18 cellular contexts compared by ENCODE assay signal in the genomic region with DNA sequence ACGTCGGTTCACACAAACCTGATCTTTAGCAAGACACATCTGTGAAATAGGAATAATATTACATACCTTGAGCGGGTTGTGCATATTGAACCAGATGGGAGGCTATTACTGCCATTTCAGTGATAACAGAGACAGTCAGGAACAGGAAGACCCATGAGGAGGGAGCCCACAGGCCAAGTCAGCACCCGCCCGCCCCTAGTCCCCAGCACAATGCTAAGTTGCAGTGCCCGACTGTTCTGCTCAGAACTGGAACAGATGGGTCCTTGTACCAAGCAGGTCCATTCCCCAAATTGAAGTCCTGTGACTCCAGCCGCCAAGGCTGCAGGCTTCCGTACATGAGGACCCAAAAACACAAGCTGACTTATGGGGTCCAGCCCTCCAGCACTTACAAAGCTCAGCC. TPM values are rescaled to one million over a fixed set of nuclear protein-coding genes. Genes with fewer than 3 reads are reported as not detected.
DNase-seq lines count a peak whose midpoint lies in the region; ATAC-seq, FAIRE-seq and TF ChIP-seq lines count a peak whose summit lies in the region.
"Had no signal": no experiment of that assay in that cellular context is flagged by ENCODE, and none has a peak within 500 bp of the region (broad histone marks: within the 10 kb centered on the region; RNA-seq: fewer than 3 reads in every experiment).

No MANE protein-coding gene starts in this region.

- ATAC-seq in activated CD8-positive, alpha-beta T cell treated with anti-CD3 and anti-CD28 coated beads for 36 hours: peak; percentile 9
- ATAC-seq: GM23338 had no signal

- no peaks in the 10 kb centered on the region for H3K27me3 Mint-ChIP-seq in CD4-positive, alpha-beta memory T cell
- no peaks in the 10 kb centered on the region for H3K27me3 Mint-ChIP-seq in activated CD8-positive, alpha-beta T cell treated with anti-CD3 and anti-CD28 coated beads for 36 hours
- H3K27me3 Mint-ChIP-seq in immature natural killer cell (ENCODE audit: low read depth in 3 of 3): peaks cover 7 to 15% (median 14%) of the 10 kb centered on the region in 3 donors

- TF ChIP-seq POLR2A in GM12892 (IDR thresholded peaks at IDR 0.05; ENCODE audit: low read depth, low read length): no peak

- POLR2A ChIA-PET in CD4-positive, alpha-beta memory T cell (lab: Charles Lee; ENCODE audit: partially characterized antibody): interaction anchor here (0.8 to 7.3 kb wide), 9 partner anchors 9 to 293 kb away, joined by 3 to 398 read pairs (median 5); partner anchors contain the start of gene CXCR5
- POLR2A ChIA-PET in activated CD8-positive, alpha-beta T cell treated with anti-CD3 and anti-CD28 coated beads for 36 hours (lab: Charles Lee): interaction anchor here (0.9 to 3.3 kb wide), 4 partner anchors 8 to 23 kb away, joined by 3 to 24 read pairs (median 4); partner anchors contain the start of gene CXCR5

- peak overlapping the region; percentile 84 for H3K27ac ChIP-seq in CD4-positive, alpha-beta memory T cell (ENCODE audit: low read depth, low read length)
- H3K27ac ChIP-seq: left ventricle myocardium inferior had no signal

- peaks cover 100% of the 10 kb centered on the region for H3K4me1 ChIP-seq in CD4-positive, alpha-beta memory T cell (ENCODE audit: insufficient read depth, low read length)
- H3K4me1 ChIP-seq: BE2C had no signal

- H3K36me3 Mint-ChIP-seq in CD4-positive, alpha-beta memory T cell: peaks cover 10 to 43% of the 10 kb centered on the region in 2 donors
- H3K36me3 Mint-ChIP-seq in activated CD8-positive, alpha-beta T cell treated with anti-CD3 and anti-CD28 coated beads for 36 hours (ENCODE audit: low read depth): peaks cover 3% of the 10 kb centered on the region
- peaks cover 0 to 10% (median 0%) of the 10 kb centered on the region in 3 donors for H3K36me3 Mint-ChIP-seq in immature natural killer cell

- intact Hi-C loops in CD4-positive, alpha-beta memory T cell (cut with micrococcal nuclease): loop anchor here (1.0 to 2.0 kb wide), 5 partner anchors 17 to 103 kb away; no protein-coding TSS in a partner anchor
- intact Hi-C loops in activated CD8-positive, alpha-beta T cell treated with anti-CD3 and anti-CD28 coated beads for 36 hours (cut with micrococcal nuclease): no loop called here
- intact Hi-C loops in head of caudate nucleus (cut with DNase I): no loop called here

- H3K27ac Mint-ChIP-seq in CD4-positive, alpha-beta memory T cell: peak overlapping the region; percentile 88 to 98 (median 95)
- peak overlapping the region; percentile 82 for H3K27ac Mint-ChIP-seq in activated CD8-positive, alpha-beta T cell treated with anti-CD3 and anti-CD28 coated beads for 36 hours
- peak overlapping the region; percentile 78 to 90 (median 80) for H3K27ac Mint-ChIP-seq in immature natural killer cell
- H3K27ac Mint-ChIP-seq: GM23338 had no signal

- FAIRE-seq in GM12892 (lab: Jason Lieb, UNC) (peak; percentile 30), HTR-8/SVneo (lab: Jason Lieb, UNC) (no peak), urothelium cell line (lab: Jason Lieb, UNC) (no peak)
- FAIRE-seq: colon, endothelial cell of umbilical vein had no signal

- H3K4me3 Mint-ChIP-seq in CD4-positive, alpha-beta memory T cell: peak overlapping the region; percentile 43 to 88 (median 79)
- peak overlapping the region; percentile 53 for H3K4me3 Mint-ChIP-seq in activated CD8-positive, alpha-beta T cell treated with anti-CD3 and anti-CD28 coated beads for 36 hours
- H3K4me3 Mint-ChIP-seq in immature natural killer cell: peak overlapping the region in 4 of 5 donors; percentile 44 to 73 (median 66)
- H3K4me3 Mint-ChIP-seq: GM23338 had no signal

- peaks cover 78 to 100% (median 91%) of the 10 kb centered on the region in 4 donors for H3K4me1 Mint-ChIP-seq in CD4-positive, alpha-beta memory T cell
- peaks cover 84% of the 10 kb centered on the region for H3K4me1 Mint-ChIP-seq in activated CD8-positive, alpha-beta T cell treated with anti-CD3 and anti-CD28 coated beads for 36 hours (ENCODE audit: low read depth)
- peaks cover 62 to 66% of the 10 kb centered on the region in 2 donors for H3K4me1 Mint-ChIP-seq in immature natural killer cell

- H3K27me3 ChIP-seq in CD4-positive, alpha-beta memory T cell (ENCODE audit: insufficient read depth, low read length): no peaks in the 10 kb centered on the region
- H3K27me3 ChIP-seq: BE2C had no signal

- H3K9me3 ChIP-seq in CD4-positive, alpha-beta memory T cell (ENCODE audit: control insufficient read depth in 1 of 2, low read length in 2 of 2): no peaks in the 10 kb centered on the region
- H3K9me3 ChIP-seq: BE2C, left ventricle myocardium inferior had no signal

- CTCF ChIA-PET in CD4-positive, alpha-beta memory T cell (lab: Charles Lee; ENCODE audit: partially characterized antibody): interaction anchor here (0.8 to 6.4 kb wide), 7 partner anchors 9 to 203 kb away, joined by 3 to 118 read pairs (median 5); partner anchors contain the start of genes CXCR5 and DDX6
- CTCF ChIA-PET in activated CD8-positive, alpha-beta T cell treated with anti-CD3 and anti-CD28 coated beads for 36 hours (lab: Charles Lee): interaction anchor here (0.8 to 2.9 kb wide), 5 partner anchors 15 to 203 kb away, joined by 3 to 17 read pairs (median 4); partner anchors contain the start of gene DDX6

- peaks cover 17% of the 10 kb centered on the region for H3K36me3 ChIP-seq in CD4-positive, alpha-beta memory T cell (ENCODE audit: insufficient read depth, low read length)
- H3K36me3 ChIP-seq: BE2C, left ventricle myocardium inferior had no signal

- H3K9me3 Mint-ChIP-seq in CD4-positive, alpha-beta memory T cell: peaks cover 0 to 4% (median 0%) of the 10 kb centered on the region in 8 donors
- H3K9me3 Mint-ChIP-seq in activated CD8-positive, alpha-beta T cell treated with anti-CD3 and anti-CD28 coated beads for 36 hours: no peaks in the 10 kb centered on the region
- H3K9me3 Mint-ChIP-seq in immature natural killer cell: no peaks in the 10 kb centered on the region
- H3K9me3 Mint-ChIP-seq: GM23338 had no signal

- DNase-seq in CD4-positive, alpha-beta memory T cell: peak in 1 of 5 donors; percentile 52
- no peak for DNase-seq in GM12892 (ENCODE audit: insufficient read length)
- no peak for DNase-seq in activated CD8-positive, alpha-beta T cell treated with anti-CD3 and anti-CD28 coated beads for 36 hours
- no peak for DNase-seq in immature natural killer cell
- DNase-seq in head of caudate nucleus: no peak
- DNase-seq in HTR-8/SVneo (ENCODE audit: insufficient read length, low spot score): no peak
- no peak for DNase-seq in urothelium cell line (ENCODE audit: low spot score)
- DNase-seq: BE2C, foreskin fibroblast, left ventricle myocardium inferior, NCI-H1092, NCI-H748 treated with DMSO at 0.1 percent for 48 hours, trophoblast cell had no signal

- no peak for TF ChIP-seq CTCF in activated CD8-positive, alpha-beta T cell treated with anti-CD3 and anti-CD28 coated beads for 36 hours (IDR thresholded peaks at IDR 0.05)

- peak overlapping the region in 1 of 2 donors; percentile 38 for H3K4me3 ChIP-seq in CD4-positive, alpha-beta memory T cell (ENCODE audit: low read length in 2 of 2)
- H3K4me3 ChIP-seq: GM23338, left ventricle myocardium inferior had no signal

RNA-seq across cellular contexts. Expression of gene CXCR5, which starts 9.3 kb away (rescaled TPM):
- 10 to 100 TPM; 21.1 to 21.5 TPM for total RNA-seq in CD4-positive, alpha-beta memory T cell
- polyA plus RNA-seq in CD4-positive, alpha-beta memory T cell: 10 to 100 TPM in 1 of 2 donors, 1 to 10 TPM in 1; 7.9 to 18.2 TPM
- 2.1 TPM for polyA plus RNA-seq in GM12892 (2012; ENCODE audit: missing spikeins)
- under 1 TPM; 0.60 to 0.92 TPM for total RNA-seq in activated CD8-positive, alpha-beta T cell treated with anti-CD3 and anti-CD28 coated beads for 36 hours
- polyA plus RNA-seq in immature natural killer cell: under 1 TPM in 2 of 3 donors, not detected in 1; 0.05 to 0.30 TPM
- total RNA-seq: endothelial cell of umbilical vein, GM23338, left ventricle myocardium inferior, RPMI7951, skeletal muscle tissue had no signal
- polyA plus RNA-seq: endothelial cell of umbilical vein had no signal

RNA-seq across cellular contexts. Expression of gene BCL9L, which starts 32.8 kb away (rescaled TPM):
- 100 to 1,000 TPM; 216 to 232 TPM for total RNA-seq in CD4-positive, alpha-beta memory T cell
- 10 to 100 TPM in 1 of 2 donors, under 1 TPM in 1; 0.45 to 10.9 TPM for polyA plus RNA-seq in CD4-positive, alpha-beta memory T cell
- 3.1 TPM for polyA plus RNA-seq in GM12892 (2012; ENCODE audit: missing spikeins)
- 10 to 100 TPM; 35.9 to 38.8 TPM for total RNA-seq in activated CD8-positive, alpha-beta T cell treated with anti-CD3 and anti-CD28 coated beads for 36 hours
- polyA plus RNA-seq in immature natural killer cell: 10 to 100 TPM in 1 of 3 donors, 1 to 10 TPM in 1, not detected in 1; 2.2 to 10.5 TPM

Comparison
In these comparisons a context has a peak if more than half of its experiments do, and no peak if none do; other contexts are left out.
1. RNA of gene CXCR5, which starts 9.3 kb away (total RNA-seq): 21.1 to 21.5 TPM in CD4-positive, alpha-beta memory T cell; 0.60 to 0.92 TPM in activated CD8-positive, alpha-beta T cell treated with anti-CD3 and anti-CD28 coated beads for 36 hours; every median in the first group is over 10 times any median in the second.
2. RNA of gene BCL9L, which starts 32.8 kb away (total RNA-seq): 216 to 232 TPM in CD4-positive, alpha-beta memory T cell; 35.9 to 38.8 TPM in activated CD8-positive, alpha-beta T cell treated with anti-CD3 and anti-CD28 coated beads for 36 hours; every median in the first group is over 4 times any median in the second.
3. Peak in every context shown above with its lines, with median percentiles within 50 percentile points of each other: H3K27ac Mint-ChIP-seq and H3K4me3 Mint-ChIP-seq.